In the genomic region with DNA sequence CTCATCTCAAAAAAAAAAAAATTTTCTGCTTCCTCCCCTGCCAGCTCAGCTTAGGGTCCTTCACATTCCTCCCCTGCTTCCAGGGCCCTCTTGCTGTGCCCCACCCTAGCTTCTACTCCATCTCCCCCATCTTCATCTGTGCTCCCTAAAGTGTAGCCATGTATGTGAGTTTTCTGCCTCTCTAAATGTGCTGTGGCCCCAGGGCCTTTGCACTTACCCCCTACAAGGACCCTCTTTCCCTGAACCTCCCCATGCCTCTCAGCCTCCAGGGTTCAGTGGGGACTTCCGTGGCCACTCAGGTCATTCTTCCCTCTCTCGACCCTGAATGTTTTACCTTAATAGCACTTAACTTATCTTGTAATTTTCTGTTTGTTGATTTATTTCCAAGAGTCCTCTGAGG, we compare ENCODE assay signal across 23 cellular contexts. TPM values are rescaled to one million over a fixed set of nuclear protein-coding genes. Genes with fewer than 3 reads are reported as not detected.
DNase-seq lines count a peak whose midpoint lies in the region; ATAC-seq and TF ChIP-seq lines count a peak whose summit lies in the region.
"Had no signal": no experiment of that assay in that cellular context is flagged by ENCODE, and none has a peak within 500 bp of the region (broad histone marks: within the 10 kb centered on the region; RNA-seq: fewer than 3 reads in every experiment).

No MANE protein-coding gene starts in this region.

- peaks cover 9% of the 10 kb centered on the region for H3K36me3 Mint-ChIP-seq in Calu3 (ENCODE audit: insufficient read depth, unreplicated experiment)
- H3K36me3 Mint-ChIP-seq in T-helper 17 cell (ENCODE audit: low read depth), result no peaks in the 10 kb centered on the region
- H3K36me3 Mint-ChIP-seq: CD8-positive, alpha-beta T cell had no signal

- H3K4me1 ChIP-seq in foreskin keratinocyte (peaks cover 23% of the 10 kb centered on the region), osteoblast (ENCODE audit: insufficient read depth, low read length) (peaks cover 5% of the 10 kb centered on the region)

- no peaks in the 10 kb centered on the region for H3K9me3 ChIP-seq in T-helper 17 cell (ENCODE audit: control insufficient read depth, low read length, poor library complexity, severe bottlenecking)
- no peaks in the 10 kb centered on the region for H3K9me3 ChIP-seq in osteoblast (ENCODE audit: low read depth, low read length)
- H3K9me3 ChIP-seq: A549 had no signal

- BruUV-seq in Calu3 (replicated peaks; lab: Mats Ljungman, UMichigan), result no TSS peak

- no peak overlapping the region for H3K4me2 ChIP-seq in osteoblast (ENCODE audit: insufficient read depth, low read length)
- H3K4me2 ChIP-seq: A549, PC-9 had no signal

- no peaks in the 10 kb centered on the region for H3K9me3 Mint-ChIP-seq in Calu3 (ENCODE audit: low read depth, unreplicated experiment)
- H3K9me3 Mint-ChIP-seq: CD8-positive, alpha-beta T cell had no signal

- no peaks in the 10 kb centered on the region for H4K20me1 ChIP-seq in osteoblast (ENCODE audit: insufficient read depth, low read length)

- peak overlapping the region; percentile 1 for H3K27ac Mint-ChIP-seq in Calu3 (ENCODE audit: unreplicated experiment)
- H3K27ac Mint-ChIP-seq in T-helper 17 cell, result no peak overlapping the region
- H3K27ac Mint-ChIP-seq: CD8-positive, alpha-beta T cell had no signal

- intact Hi-C loops in Calu3 (cut with micrococcal nuclease; ENCODE audit: unreplicated experiment), result no loop called here

- no peak overlapping the region for H2AFZ ChIP-seq in osteoblast (ENCODE audit: low read length)
- H2AFZ ChIP-seq: PC-9 had no signal

- DNase-seq in Calu3, result no peak
- DNase-seq in T-helper 17 cell, result no peak
- no peak for DNase-seq in foreskin keratinocyte
- DNase-seq in osteoblast (ENCODE audit: insufficient read length, low spot score, missing footprints), result peak; percentile 38
- no peak for DNase-seq in Ammon's horn (ENCODE audit: low spot score)
- DNase-seq: AML-193; C1 segment of cervical spinal cord; CD8-positive, alpha-beta T cell; DMS79 treated with DMSO at 0.1 percent for 48 hours; GF-D8; Kasumi-1; MV-4-11; NCI-H1105; NCI-H1436 treated with DMSO at 0.1 percent for 48 hours; NCI-H1930; NCI-H2227 treated with DMSO at 0.1 percent for 48 hours; NCI-H526 treated with DMSO at 0.1 percent for 48 hours; PC-9; SHP77 treated with DMSO at 0.1 percent for 48 hours had no signal

- H3K79me2 ChIP-seq in osteoblast (ENCODE audit: insufficient read depth, low read length), result no peaks in the 10 kb centered on the region

- H3K27me3 ChIP-seq in foreskin keratinocyte (no peaks in the 10 kb centered on the region), osteoblast (ENCODE audit: insufficient read depth, low read length) (peaks cover 3% of the 10 kb centered on the region)

- TF ChIP-seq CTCF in Calu3 (IDR thresholded peaks at IDR 0.05; ENCODE audit: unreplicated experiment) (no peak), foreskin keratinocyte (conservative IDR thresholded peaks at IDR 0.05) (no peak), osteoblast (IDR thresholded peaks at IDR 0.05; ENCODE audit: extremely low read depth, low read depth, low read length) (no peak)

- CTCF ChIA-PET in Calu3 (lab: Charles Lee), result no interaction called here

- H3K27me3 Mint-ChIP-seq in Calu3 (ENCODE audit: unreplicated experiment), result peaks cover 13% of the 10 kb centered on the region
- H3K27me3 Mint-ChIP-seq in T-helper 17 cell, result peaks cover 23% of the 10 kb centered on the region

- ATAC-seq in T-helper 17 cell (no peak), foreskin keratinocyte (no peak), HG03565 (IDR thresholded peaks at IDR 0.05; ENCODE audit: unreplicated experiment) (no peak), GM18520 (IDR thresholded peaks at IDR 0.05; ENCODE audit: unreplicated experiment) (no peak)
- ATAC-seq: A549; CD8-positive, alpha-beta T cell; K562 had no signal

- H3K4me3 ChIP-seq in osteoblast (ENCODE audit: insufficient read depth, low read length), result no peak overlapping the region
- H3K4me3 ChIP-seq: A549, K562, PC-9 had no signal

- H3K4me1 Mint-ChIP-seq in Calu3 (ENCODE audit: low read depth, unreplicated experiment), result peaks cover 30% of the 10 kb centered on the region
- peaks cover 2% of the 10 kb centered on the region for H3K4me1 Mint-ChIP-seq in T-helper 17 cell

- H3K27ac ChIP-seq in foreskin keratinocyte (peak overlapping the region; percentile 52), osteoblast (ENCODE audit: low read depth, low read length) (no peak overlapping the region)
- H3K27ac ChIP-seq: PC-9 had no signal

- H3K4me3 Mint-ChIP-seq in Calu3 (ENCODE audit: low read depth, unreplicated experiment) (no peak overlapping the region), T-helper 17 cell (peak overlapping the region; percentile 39)
- H3K4me3 Mint-ChIP-seq: CD8-positive, alpha-beta T cell had no signal

- H3K36me3 ChIP-seq in osteoblast (ENCODE audit: insufficient read depth, low read length), result no peaks in the 10 kb centered on the region

RNA-seq across cellular contexts. Expression of a gene that starts 6.2 kb away (rescaled TPM):
- total RNA-seq in Calu3 (2022) (5.9 and 8.8 TPM in 2 replicates), T-helper 17 cell (1 to 10 TPM in 1 of 2 donors, under 1 TPM in 1; 0.77 to 1.5 TPM), foreskin keratinocyte (22.5 and 22.9 TPM in 2 replicates), osteoblast (3.6 and 7.7 TPM in 2 replicates)
- 13.8 and 14.1 TPM in 2 replicates for polyA plus RNA-seq in foreskin keratinocyte
- total RNA-seq: K562 had no signal
- polyA plus RNA-seq: K562 had no signal
